In genomic region chr5:131541766-131542165, GRCh38 we compare ENCODE assay signal across 18 cellular contexts.
DNase-seq lines count a peak whose midpoint lies in the region; ATAC-seq, FAIRE-seq and TF ChIP-seq lines count a peak whose summit lies in the region.
"Had no signal": no experiment of that assay in that cellular context is flagged by ENCODE, and none has a peak within 500 bp of the region (broad histone marks: within the 10 kb centered on the region; RNA-seq: fewer than 3 reads in every experiment).

No MANE protein-coding gene starts in this region.

- CTCF ChIA-PET in activated CD4-positive, alpha-beta T cell treated with anti-CD3 and anti-CD28 coated beads for 36 hours (lab: Charles Lee) = interaction anchor here (0.7 to 3.4 kb wide), 4 partner anchors 9 to 54 kb away, joined by 3 to 13 read pairs (median 5); no protein-coding TSS in a partner anchor

- H4K8ac ChIP-seq in H9 (replicated peaks; ENCODE audit: insufficient read length, low read depth, low read length) = no peak overlapping the region

- no peak overlapping the region for H2AK5ac ChIP-seq in H9 (ENCODE audit: insufficient read length, low read length)

- WGBS in H9 (ENCODE audit: extremely low coverage, insufficient read length, low lambda C conversion rate) = no CpG with 5 or more reads among the region's 1 CpG

- peaks cover 2% of the 10 kb centered on the region for H3K9me1 ChIP-seq in keratinocyte (ENCODE audit: control insufficient read depth, extremely low read depth, insufficient read depth, low read length)

- H3T11ph ChIP-seq in H9 (ENCODE audit: low read length) = no peak overlapping the region

- no peak overlapping the region for H4K5ac ChIP-seq in H9 (ENCODE audit: insufficient read length, low read depth, low read length)

- no peak overlapping the region for H3K23ac ChIP-seq in H9 (ENCODE audit: insufficient read length, low read depth, low read length)

- H3K79me2 ChIP-seq in keratinocyte (ENCODE audit: control insufficient read depth, insufficient read depth, low read length) (no peaks in the 10 kb centered on the region), H9 (ENCODE audit: insufficient read depth, low read length) (no peaks in the 10 kb centered on the region)

- H3K4me3 ChIP-seq in keratinocyte (ENCODE audit: control insufficient read depth in 2 of 3, extremely low read depth in 1 of 3, insufficient read depth in 2 of 3, low read depth in 1 of 3, low read length in 3 of 3) (no peak overlapping the region), dorsolateral prefrontal cortex (no peak overlapping the region)

- intact Hi-C loops in activated CD4-positive, alpha-beta T cell treated with anti-CD3 and anti-CD28 coated beads for 36 hours (cut with DNase I, micrococcal nuclease) = loop anchor here (5.0 kb wide), 2 partner anchors 91 to 561 kb away; no protein-coding TSS in a partner anchor
- intact Hi-C loops in dorsolateral prefrontal cortex (cut with DNase I) = no loop called here

- H3K9ac ChIP-seq in keratinocyte (ENCODE audit: control insufficient read depth, extremely low read depth, insufficient read depth, low read length) (no peak overlapping the region), H9 (ENCODE audit: extremely low read depth, insufficient read length, low read length) (no peak overlapping the region)

- H3K36me3 Mint-ChIP-seq in activated CD4-positive, alpha-beta T cell treated with anti-CD3 and anti-CD28 coated beads for 36 hours (ENCODE audit: low read depth) = peaks cover 48% of the 10 kb centered on the region
- peaks cover 32% of the 10 kb centered on the region for H3K36me3 Mint-ChIP-seq in activated naive CD8-positive, alpha-beta T cell treated with anti-CD3 and anti-CD28 coated beads, Interleukin-2, amount 50 U/mL, for 24 hours (ENCODE audit: low read depth)
- H3K36me3 Mint-ChIP-seq in H9 (ENCODE audit: insufficient read depth in 1 of 3, low read depth in 3 of 3) = peaks cover 0 to 2% (median 0%) of the 10 kb centered on the region in 3 experiments; a peak in 1 of 7 replicates

- no peaks in the 10 kb centered on the region for H4K20me1 ChIP-seq in keratinocyte (ENCODE audit: control insufficient read depth, extremely low read depth, insufficient read depth, low read length)
- no peaks in the 10 kb centered on the region for H4K20me1 ChIP-seq in H9 (ENCODE audit: control insufficient read depth, insufficient read depth, insufficient read length)

- no peak overlapping the region for H3K56ac ChIP-seq in H9 (ENCODE audit: insufficient read length, low read depth, low read length)

- ATAC-seq in activated CD4-positive, alpha-beta T cell treated with anti-CD3 and anti-CD28 coated beads for 36 hours = peak; percentile 76
- ATAC-seq in activated naive CD8-positive, alpha-beta T cell treated with anti-CD3 and anti-CD28 coated beads, Interleukin-2, amount 50 U/mL, for 24 hours = peak; percentile 84
- no peak for ATAC-seq in HG02840 (IDR thresholded peaks at IDR 0.05; ENCODE audit: low FRiP score, unreplicated experiment)
- ATAC-seq: HCT116 had no signal

- H3K14ac ChIP-seq in H9 (ENCODE audit: insufficient read depth, low read length) = no peak overlapping the region

- H3K18ac ChIP-seq in H9 (ENCODE audit: insufficient read length, low read depth, low read length) = no peak overlapping the region

- no peaks in the 10 kb centered on the region for H3K23me2 ChIP-seq in H9 (ENCODE audit: insufficient read length, low read depth, low read length, poor library complexity, severe bottlenecking)

- no peak for TF ChIP-seq CTCF in keratinocyte (optimal IDR thresholded peaks at IDR 0.05 in 1 of 3, IDR thresholded peaks at IDR 0.05 in 1 of 3, conservative IDR thresholded peaks at IDR 0.05 in 1 of 3; ENCODE audit: extremely low read depth in 1 of 3, insufficient read depth in 2 of 3, low read length in 3 of 3)
- TF ChIP-seq CTCF in H9 (conservative IDR thresholded peaks at IDR 0.05) = no peak
- TF ChIP-seq CTCF in dorsolateral prefrontal cortex (IDR thresholded peaks at IDR 0.05 in 54 of 56, conservative IDR thresholded peaks at IDR 0.05 in 2 of 56; ENCODE audit: low read depth in 1 of 56, partially characterized antibody in 56 of 56) = no peak

- H3K27me3 Mint-ChIP-seq in activated CD4-positive, alpha-beta T cell treated with anti-CD3 and anti-CD28 coated beads for 36 hours = no peaks in the 10 kb centered on the region
- no peaks in the 10 kb centered on the region for H3K27me3 Mint-ChIP-seq in activated naive CD8-positive, alpha-beta T cell treated with anti-CD3 and anti-CD28 coated beads, Interleukin-2, amount 50 U/mL, for 24 hours
- no peaks in the 10 kb centered on the region for H3K27me3 Mint-ChIP-seq in H9 (ENCODE audit: low read depth)
- H3K27me3 Mint-ChIP-seq: dendritic cell treated with granulocyte-macrophage colony-stimulating factor and Interleukin-4, amounts not matched to agents 40 ng/mL and 50 ng/mL, for 4 days had no signal

- FAIRE-seq in keratinocyte (lab: Jason Lieb, UNC) = peak; percentile 20
- FAIRE-seq: A204.1 had no signal

- H3K9me3 Mint-ChIP-seq in activated CD4-positive, alpha-beta T cell treated with anti-CD3 and anti-CD28 coated beads for 36 hours (ENCODE audit: low read depth) = no peaks in the 10 kb centered on the region
- H3K9me3 Mint-ChIP-seq in activated naive CD8-positive, alpha-beta T cell treated with anti-CD3 and anti-CD28 coated beads, Interleukin-2, amount 50 U/mL, for 24 hours = no peaks in the 10 kb centered on the region
- H3K9me3 Mint-ChIP-seq in H9 = no peaks in the 10 kb centered on the region
- H3K9me3 Mint-ChIP-seq: dendritic cell treated with granulocyte-macrophage colony-stimulating factor and Interleukin-4, amounts not matched to agents 40 ng/mL and 50 ng/mL, for 4 days had no signal

- no peaks in the 10 kb centered on the region for H3K79me1 ChIP-seq in H9 (ENCODE audit: insufficient read depth, low read depth, low read length, poor library complexity, severe bottlenecking)

- DNase-seq in activated CD4-positive, alpha-beta T cell treated with anti-CD3 and anti-CD28 coated beads for 36 hours = no peak
- no peak for DNase-seq in activated CD4-positive, alpha-beta T cell treated with anti-CD3 and anti-CD28 coated beads for 1 hour
- peak; percentile 67 for DNase-seq in HCEC 1CT
- DNase-seq in activated naive CD8-positive, alpha-beta T cell treated with anti-CD3 and anti-CD28 coated beads, Interleukin-2, amount 50 U/mL, for 24 hours = no peak
- DNase-seq in keratinocyte (ENCODE audit: low read depth, low spot score) = no peak
- no peak for DNase-seq in H9
- no peak for DNase-seq in dorsolateral prefrontal cortex
- DNase-seq: activated CD8-positive, alpha-beta memory T cell treated with anti-CD3 and anti-CD28 coated beads, Interleukin-2, amount 50 U/mL, for 4 hours; anterior cingulate cortex; GF-D8; NCI-H82; stimulated activated CD4-positive, alpha-beta T cell treated with anti-CD3 and anti-CD28 coated beads, Interleukin-4, amount 100 ng/mL, for 24 hours; trophoblast cell; WERI-Rb-1 had no signal

- H3K27me3 ChIP-seq in keratinocyte (ENCODE audit: control insufficient read depth, extremely low read depth, insufficient read depth, low read length) (no peaks in the 10 kb centered on the region), H9 (ENCODE audit: insufficient read depth, low read length) (no peaks in the 10 kb centered on the region), dorsolateral prefrontal cortex (no peaks in the 10 kb centered on the region)

- H3K4me3 Mint-ChIP-seq in activated CD4-positive, alpha-beta T cell treated with anti-CD3 and anti-CD28 coated beads for 36 hours = no peak overlapping the region
- no peak overlapping the region for H3K4me3 Mint-ChIP-seq in activated naive CD8-positive, alpha-beta T cell treated with anti-CD3 and anti-CD28 coated beads, Interleukin-2, amount 50 U/mL, for 24 hours
- H3K4me3 Mint-ChIP-seq in H9 = no peak overlapping the region
- H3K4me3 Mint-ChIP-seq: dendritic cell treated with granulocyte-macrophage colony-stimulating factor and Interleukin-4, amounts not matched to agents 40 ng/mL and 50 ng/mL, for 4 days had no signal

- H2BK120ac ChIP-seq in H9 (ENCODE audit: low read depth, low read length, poor library complexity, severe bottlenecking) = no peak overlapping the region

- no peak overlapping the region for H2BK15ac ChIP-seq in H9 (ENCODE audit: low read depth, low read length)

- H2BK12ac ChIP-seq in H9 (ENCODE audit: insufficient read length, low read depth, low read length) = no peak overlapping the region

- POLR2A ChIA-PET in activated CD4-positive, alpha-beta T cell treated with anti-CD3 and anti-CD28 coated beads for 36 hours (lab: Charles Lee) = interaction anchor here (0.5 to 0.6 kb wide), 2 partner anchors 164 to 244 kb away, joined by 4 to 5 read pairs; no protein-coding TSS in a partner anchor

- H3K27ac ChIP-seq in keratinocyte (ENCODE audit: control insufficient read depth, insufficient read depth, low read length) (peak overlapping the region; percentile 51), H9 (ENCODE audit: insufficient read length, low read depth, low read length) (no peak overlapping the region), dorsolateral prefrontal cortex (no peak overlapping the region)
- H3K27ac ChIP-seq: WERI-Rb-1 had no signal

- no peaks in the 10 kb centered on the region for H3K9me3 ChIP-seq in keratinocyte (ENCODE audit: control insufficient read depth, low read depth, low read length)
- H3K9me3 ChIP-seq in H9 (ENCODE audit: control insufficient read depth, low read depth, low read length) = no peaks in the 10 kb centered on the region

- H2BK5ac ChIP-seq in H9 (ENCODE audit: insufficient read length, low read length) = no peak overlapping the region

- dilution Hi-C loops in keratinocyte (cut with MboI; ENCODE audit: extremely low pct_ligation_motif_present, low sequenced_read_pairs) = no loop called here

- peak overlapping the region; percentile 85 for H3K27ac Mint-ChIP-seq in activated CD4-positive, alpha-beta T cell treated with anti-CD3 and anti-CD28 coated beads for 36 hours
- H3K27ac Mint-ChIP-seq in activated naive CD8-positive, alpha-beta T cell treated with anti-CD3 and anti-CD28 coated beads, Interleukin-2, amount 50 U/mL, for 24 hours = peak overlapping the region; percentile 70
- H3K27ac Mint-ChIP-seq in H9 = no peak overlapping the region
- H3K27ac Mint-ChIP-seq: dendritic cell treated with granulocyte-macrophage colony-stimulating factor and Interleukin-4, amounts not matched to agents 40 ng/mL and 50 ng/mL, for 4 days had no signal

- no peak overlapping the region for H2AFZ ChIP-seq in keratinocyte (ENCODE audit: control insufficient read depth, low read length)
- no peak overlapping the region for H2AFZ ChIP-seq in H9 (ENCODE audit: low read length)

- H2BK20ac ChIP-seq in H9 (ENCODE audit: low read depth, low read length, poor library complexity, severe bottlenecking) = no peak overlapping the region

- H3K4me1 Mint-ChIP-seq in activated CD4-positive, alpha-beta T cell treated with anti-CD3 and anti-CD28 coated beads for 36 hours = peaks cover 84% of the 10 kb centered on the region
- H3K4me1 Mint-ChIP-seq in activated naive CD8-positive, alpha-beta T cell treated with anti-CD3 and anti-CD28 coated beads, Interleukin-2, amount 50 U/mL, for 24 hours = peaks cover 80% of the 10 kb centered on the region
- H3K4me1 Mint-ChIP-seq in H9 = no peaks in the 10 kb centered on the region

- H3K36me3 ChIP-seq in keratinocyte (ENCODE audit: control insufficient read depth in 2 of 2, extremely low read depth in 1 of 2, insufficient read depth in 2 of 2, low read length in 2 of 2) = no peaks in the 10 kb centered on the region

- no peak overlapping the region for H4K91ac ChIP-seq in H9 (ENCODE audit: insufficient read length, low read depth, low read length)

- H3K4me1 ChIP-seq in keratinocyte (ENCODE audit: control insufficient read depth, extremely low read depth, insufficient read depth, low read length) = peaks cover 30% of the 10 kb centered on the region
- H3K4me1 ChIP-seq in H9 (ENCODE audit: insufficient read depth, low read length) = no peaks in the 10 kb centered on the region

- H3K4me2 ChIP-seq in keratinocyte (ENCODE audit: control insufficient read depth, extremely low read depth, insufficient read depth, low read depth, low read length) = no peak overlapping the region
- no peak overlapping the region for H3K4me2 ChIP-seq in H9 (ENCODE audit: insufficient read depth, insufficient read length, low read length)

- H3K4ac ChIP-seq in H9 (ENCODE audit: low read depth, low read length) = no peak overlapping the region

Comparison
In these comparisons a context has a peak if more than half of its experiments do, and no peak if none do; other contexts are left out.
1. H3K27ac Mint-ChIP-seq: peak in activated CD4-positive, alpha-beta T cell treated with anti-CD3 and anti-CD28 coated beads for 36 hours (single experiment) and activated naive CD8-positive, alpha-beta T cell treated with anti-CD3 and anti-CD28 coated beads, Interleukin-2, amount 50 U/mL, for 24 hours (single experiment); none in H9 (0 of 3).
2. intact Hi-C loops: an anchor here in activated CD4-positive, alpha-beta T cell treated with anti-CD3 and anti-CD28 coated beads for 36 hours (5.0 kb wide); none called in dorsolateral prefrontal cortex.